Comparison of ENCODE assay signal across 9 cellular contexts in the genomic region with DNA sequence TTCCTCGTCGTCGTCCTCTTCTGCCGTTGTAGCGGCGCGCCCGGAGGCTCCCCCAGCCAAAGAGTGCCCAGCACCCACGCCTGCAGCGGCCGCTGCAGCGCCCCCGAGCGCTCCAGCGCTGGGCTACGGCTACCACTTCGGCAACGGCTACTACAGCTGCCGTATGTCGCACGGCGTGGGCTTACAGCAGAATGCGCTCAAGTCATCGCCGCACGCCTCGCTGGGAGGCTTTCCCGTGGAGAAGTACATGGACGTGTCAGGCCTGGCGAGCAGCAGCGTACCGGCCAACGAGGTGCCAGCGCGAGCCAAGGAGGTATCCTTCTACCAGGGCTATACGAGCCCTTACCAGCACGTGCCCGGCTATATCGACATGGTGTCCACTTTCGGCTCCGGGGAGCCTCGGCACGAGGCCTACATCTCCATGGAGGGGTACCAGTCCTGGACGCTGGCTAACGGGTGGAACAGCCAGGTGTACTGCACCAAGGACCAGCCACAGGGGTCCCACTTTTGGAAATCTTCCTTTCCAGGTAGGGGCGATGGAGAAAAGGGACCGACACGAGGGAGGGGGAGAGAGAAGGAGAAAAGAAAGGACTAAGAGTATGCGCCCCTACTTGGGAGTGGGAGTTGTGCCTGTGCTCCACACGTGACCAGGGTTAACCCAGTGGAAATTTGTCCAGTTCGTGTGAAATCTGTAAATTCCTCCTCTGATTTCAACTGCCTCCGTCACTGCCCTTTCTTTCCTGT. TPM values are rescaled to one million over a fixed set of nuclear protein-coding genes. Genes with fewer than 3 reads are reported as not detected.
DNase-seq lines count a peak whose midpoint lies in the region; ATAC-seq and TF ChIP-seq lines count a peak whose summit lies in the region.
"Had no signal": no experiment of that assay in that cellular context is flagged by ENCODE, and none has a peak within 500 bp of the region (broad histone marks: within the 10 kb centered on the region; RNA-seq: fewer than 3 reads in every experiment).

No MANE protein-coding gene starts in this region.

- H3K4me1 ChIP-seq in osteoblast (ENCODE audit: insufficient read depth, low read length) = peaks cover 9% of the 10 kb centered on the region

- H3K27me3 ChIP-seq in osteoblast (ENCODE audit: insufficient read depth, low read length) = peaks cover 97% of the 10 kb centered on the region

- H3K27ac Mint-ChIP-seq in chondrocyte (ENCODE audit: unreplicated experiment) = no peak overlapping the region

- DNase-seq in DMS 273 (lab: John Stamatoyannopoulos, UW; ENCODE audit: unreplicated experiment) (peak; percentile 81), HT1080 (ENCODE audit: low read depth) (peak; percentile 45), chondrocyte (ENCODE audit: low spot score) (no peak), osteoblast (ENCODE audit: insufficient read length, low spot score, missing footprints) (no peak), NOMO-1 treated with DMSO at 0.1 percent for 48 hours (lab: John Stamatoyannopoulos, UW; ENCODE audit: unreplicated experiment) (no peak), GM03348 (ENCODE audit: low spot score) (no peak)
- DNase-seq: stimulated activated CD8-positive, alpha-beta memory T cell treated with anti-CD3 and anti-CD28 coated beads, Interleukin-4, amount 100 ng/mL, for 48 hours had no signal

- H2AFZ ChIP-seq in osteoblast (ENCODE audit: low read length) = peak overlapping the region; percentile 50

- peaks cover 31% of the 10 kb centered on the region for H3K4me1 Mint-ChIP-seq in chondrocyte (ENCODE audit: low read depth)

- no peak for ATAC-seq in GM18520 (IDR thresholded peaks at IDR 0.05; ENCODE audit: unreplicated experiment)
- ATAC-seq in GM18870 (IDR thresholded peaks at IDR 0.05; ENCODE audit: unreplicated experiment) = no peak

- peak overlapping the region; percentile 45 for H3K4me2 ChIP-seq in osteoblast (ENCODE audit: insufficient read depth, low read length)

- H3K4me3 ChIP-seq in osteoblast (ENCODE audit: insufficient read depth, low read length) = peak overlapping the region; percentile 29

- H4K20me1 ChIP-seq in osteoblast (ENCODE audit: insufficient read depth, low read length) = no peaks in the 10 kb centered on the region

- no peak overlapping the region for H3K27ac ChIP-seq in osteoblast (ENCODE audit: low read depth, low read length)

- H3K79me2 ChIP-seq in osteoblast (ENCODE audit: insufficient read depth, low read length) = no peaks in the 10 kb centered on the region

- no peaks in the 10 kb centered on the region for H3K9me3 Mint-ChIP-seq in chondrocyte (ENCODE audit: low read depth)

- TF ChIP-seq CTCF in chondrocyte (IDR thresholded peaks at IDR 0.05) (peak; percentile 48), osteoblast (IDR thresholded peaks at IDR 0.05; ENCODE audit: extremely low read depth, low read depth, low read length) (no peak)

- peak overlapping the region; percentile 54 for H3K4me3 Mint-ChIP-seq in chondrocyte (ENCODE audit: unreplicated experiment)

- H3K36me3 ChIP-seq in osteoblast (ENCODE audit: insufficient read depth, low read length) = no peaks in the 10 kb centered on the region

- peaks cover 90% of the 10 kb centered on the region for H3K27me3 Mint-ChIP-seq in chondrocyte (ENCODE audit: low read depth)

- H3K9me3 ChIP-seq in osteoblast (ENCODE audit: low read depth, low read length) = no peaks in the 10 kb centered on the region

- peaks cover 3% of the 10 kb centered on the region for H3K36me3 Mint-ChIP-seq in chondrocyte (ENCODE audit: low read depth)

RNA-seq across cellular contexts. Expression of a gene that starts 0.8 kb away (rescaled TPM):
- 2.6 and 3.2 TPM in 2 replicates for total RNA-seq in HT1080 (2014; rRNA removed; shearing (Covaris generic))
- 1.8 and 2.4 TPM in 2 replicates for polyA plus RNA-seq in HT1080 (2015; cell fraction: cytosol; rRNA removed)
- polyA plus RNA-seq in HT1080 (2015; cell fraction: nucleus; rRNA removed) = 0.99 and 1.1 TPM in 2 replicates
- total RNA-seq in chondrocyte (not detected in 3 replicates), osteoblast (not detected in 2 replicates)

RNA-seq across cellular contexts. Expression of a gene that starts 6.3 kb away (rescaled TPM):
- total RNA-seq in HT1080 (2014; rRNA removed; shearing (Covaris generic)) = 0.10 TPM in 1 of 2 replicates, not detected in the other
- polyA plus RNA-seq in HT1080 (2015; cell fraction: cytosol; rRNA removed) = 0.21 TPM in 1 of 2 replicates, not detected in the other
- polyA plus RNA-seq in HT1080 (2015; cell fraction: nucleus; rRNA removed) = not detected in 2 replicates
- total RNA-seq in chondrocyte = not detected in 3 replicates
- not detected in 2 replicates for total RNA-seq in osteoblast

RNA-seq across cellular contexts. Expression of a gene that starts 9.6 kb away (rescaled TPM):
- total RNA-seq in HT1080 (2014; rRNA removed; shearing (Covaris generic)) = not detected in 2 replicates
- polyA plus RNA-seq in HT1080 (2015; cell fraction: cytosol; rRNA removed) = 0.02 and 0.03 TPM in 2 replicates
- 0.03 TPM in 1 of 2 replicates, not detected in the other for polyA plus RNA-seq in HT1080 (2015; cell fraction: nucleus; rRNA removed)
- not detected in 3 replicates for total RNA-seq in chondrocyte
- total RNA-seq in osteoblast = under 0.01 TPM in 1 of 2 replicates, not detected in the other

RNA-seq across cellular contexts. Expression of a gene that starts 13.8 kb away (rescaled TPM):
- 6.4 and 8.9 TPM in 2 replicates for total RNA-seq in HT1080 (2014; rRNA removed; shearing (Covaris generic))
- 4.8 and 6.2 TPM in 2 replicates for polyA plus RNA-seq in HT1080 (2015; cell fraction: cytosol; rRNA removed)
- polyA plus RNA-seq in HT1080 (2015; cell fraction: nucleus; rRNA removed) = 10.6 and 11.0 TPM in 2 replicates
- total RNA-seq in chondrocyte (not detected in 3 replicates), osteoblast (not detected in 2 replicates)

RNA-seq across cellular contexts. Expression of a gene that starts 23.3 kb away (rescaled TPM):
- total RNA-seq in HT1080 (2014; rRNA removed; shearing (Covaris generic)) = 8.6 and 10.5 TPM in 2 replicates
- 3.3 and 4.7 TPM in 2 replicates for polyA plus RNA-seq in HT1080 (2015; cell fraction: cytosol; rRNA removed)
- polyA plus RNA-seq in HT1080 (2015; cell fraction: nucleus; rRNA removed) = 13.0 and 19.5 TPM in 2 replicates
- total RNA-seq in chondrocyte (not detected in 3 replicates), osteoblast (not detected in 2 replicates)

Comparison
In these comparisons a context has a peak if more than half of its experiments do, and no peak if none do; other contexts are left out.
1. DNase-seq: peak in DMS 273 (single experiment) and HT1080 (single experiment); none in chondrocyte (single experiment), osteoblast (single experiment), NOMO-1 treated with DMSO at 0.1 percent for 48 hours (single experiment) and GM03348 (single experiment).